In the genomic region with DNA sequence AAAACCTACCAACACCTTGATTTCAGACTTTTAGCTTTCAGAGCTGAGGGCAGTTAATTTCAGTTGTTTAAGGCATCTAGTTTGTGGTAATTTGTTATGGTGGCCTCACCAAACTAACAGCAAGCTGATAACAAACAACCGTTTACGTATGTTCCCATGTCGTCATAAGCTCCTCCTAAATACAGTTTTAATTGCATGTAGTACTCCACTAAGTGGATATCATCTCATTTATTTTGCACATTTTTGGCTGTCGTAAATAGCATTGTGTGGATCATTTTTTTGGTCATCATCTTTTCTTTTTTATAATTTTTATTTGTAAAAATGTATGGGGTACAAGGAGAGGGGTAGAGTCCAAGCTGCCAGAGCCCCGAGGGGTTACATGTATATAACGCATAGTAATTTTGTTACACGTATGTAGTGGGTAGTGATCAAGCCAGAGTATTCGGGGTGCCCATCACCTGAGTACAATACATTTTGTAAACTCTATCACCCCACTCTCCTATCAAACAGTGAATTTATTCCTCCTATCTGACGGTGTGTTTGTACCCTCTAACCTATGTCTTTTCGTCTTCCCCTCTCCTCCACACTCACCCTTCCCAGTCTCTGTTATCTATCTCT, we compare ENCODE assay signal across 37 cellular contexts.
DNase-seq lines count a peak whose midpoint lies in the region; ATAC-seq, FAIRE-seq and TF ChIP-seq lines count a peak whose summit lies in the region.
"Had no signal": no experiment of that assay in that cellular context is flagged by ENCODE, and none has a peak within 500 bp of the region (broad histone marks: within the 10 kb centered on the region; RNA-seq: fewer than 3 reads in every experiment).

No MANE protein-coding gene starts in this region.

- peaks cover 1% of the 10 kb centered on the region; the same call in 1 of the 3 replicates for H3K4me1 Mint-ChIP-seq in GM23338
- H3K4me1 Mint-ChIP-seq: B cell; CD14-positive monocyte; CD4-positive, alpha-beta memory T cell; CD4-positive, CD25-positive, alpha-beta regulatory T cell; CD8-positive, alpha-beta memory T cell had no signal

- H4K5ac ChIP-seq in mesendoderm (ENCODE audit: low read length), result no peak overlapping the region

- no peak for TF ChIP-seq RAD21 in HepG2 (CRISPR knock-in tag; IDR thresholded peaks at IDR 0.05)

- H3K27me3 ChIP-seq in HepG2 (ENCODE audit: control insufficient read depth in 1 of 2, insufficient read depth in 2 of 2, low read length in 2 of 2), result no peaks in the 10 kb centered on the region
- no peaks in the 10 kb centered on the region for H3K27me3 ChIP-seq in right lobe of liver
- H3K27me3 ChIP-seq in GM23338 (ENCODE audit: insufficient read depth), result no peaks in the 10 kb centered on the region
- no peaks in the 10 kb centered on the region for H3K27me3 ChIP-seq in mesendoderm (ENCODE audit: insufficient read depth, low read length, poor library complexity)
- peaks cover 0 to under 1% (median 0%) of the 10 kb centered on the region in 3 donors for H3K27me3 ChIP-seq in psoas muscle (ENCODE audit: insufficient read depth in 3 of 3, low read length in 2 of 3)
- H3K27me3 ChIP-seq: BE2C; BLaER1; BLaER1 treated with 17β-estradiol and CSF1 and Interleukin-3, amounts not matched to agents 10 nM and 100 nM had no signal

- H3K23ac ChIP-seq in mesendoderm (ENCODE audit: low read length), result peak overlapping the region; percentile 24

- no peak for FAIRE-seq in HepG2 (lab: Jason Lieb, UNC)
- FAIRE-seq: A204.1, A549, D721Med had no signal

- no peak overlapping the region for H2AK5ac ChIP-seq in mesendoderm (ENCODE audit: low read length)

- TF ChIP-seq EP300 in HepG2 (IDR thresholded peaks at IDR 0.05; ENCODE audit: low read depth in 2 of 2, low read length in 2 of 2), result no peak
- TF ChIP-seq EP300 in HepG2 (CRISPR knock-in tag; IDR thresholded peaks at IDR 0.05; ENCODE audit: borderline replicate concordance), result no peak

- peaks cover 5% of the 10 kb centered on the region; the same call in 1 of the 3 replicates for H3K36me3 Mint-ChIP-seq in GM23338 (ENCODE audit: low read depth)
- H3K36me3 Mint-ChIP-seq: CD14-positive monocyte; CD4-positive, CD25-positive, alpha-beta regulatory T cell; CD8-positive, alpha-beta memory T cell; CD8-positive, alpha-beta T cell had no signal

- H3K27me3 Mint-ChIP-seq in GM23338 (ENCODE audit: insufficient read depth, low read depth, poor library complexity), result no peaks in the 10 kb centered on the region
- H3K27me3 Mint-ChIP-seq: CD4-positive, CD25-positive, alpha-beta regulatory T cell had no signal

- H3K4me1 ChIP-seq in HepG2 (ENCODE audit: insufficient read depth, low read length), result no peaks in the 10 kb centered on the region
- H3K4me1 ChIP-seq in right lobe of liver, result no peaks in the 10 kb centered on the region
- no peaks in the 10 kb centered on the region for H3K4me1 ChIP-seq in GM23338 (ENCODE audit: insufficient read depth)
- H3K4me1 ChIP-seq in mesendoderm (ENCODE audit: control insufficient read depth, low read depth, low read length), result no peaks in the 10 kb centered on the region
- H3K4me1 ChIP-seq in psoas muscle, result no peaks in the 10 kb centered on the region
- H3K4me1 ChIP-seq: A549; BE2C; BLaER1; BLaER1 treated with 17β-estradiol and CSF1 and Interleukin-3, amounts not matched to agents 10 nM and 100 nM; Caco-2 had no signal

- no peak for ATAC-seq in HepG2
- no peak for ATAC-seq in right lobe of liver
- no peak for ATAC-seq in GM23338
- ATAC-seq in psoas muscle, result no peak
- ATAC-seq: A549; CD8-positive, alpha-beta T cell had no signal

- 35% methylated on average over 10 of the region's 10 CpGs for WGBS in HepG2 (ENCODE audit: low lambda C conversion rate)
- 87% methylated on average over 9 of the region's 10 CpGs for WGBS in right lobe of liver (ENCODE audit: insufficient coverage, low coverage, low lambda C conversion rate, missing lambda C conversion rate)
- no CpG with 5 or more reads among the region's 10 CpGs for WGBS in mesendoderm (ENCODE audit: extremely low coverage, insufficient coverage, low lambda C conversion rate)
- WGBS in psoas muscle, 3 donors, result 93 to 94% (median 94%) methylated on average over 10 of the region's 10 CpGs

- in situ Hi-C loops in HepG2 (cut with HindIII; ENCODE audit: extremely low pct_ligation_motif_present, low pct_unique_long_range_greater_than_20kb), result no loop called here

- no peak for DNase-seq in HepG2 (ENCODE audit: low spot score)
- DNase-seq in right lobe of liver, result no peak
- DNase-seq in GM23338 (ENCODE audit: low spot score), result no peak
- peak; percentile 94 for DNase-seq in SK-N-DZ (ENCODE audit: low spot score)
- no peak for DNase-seq in mesendoderm
- no peak for DNase-seq in UCSD-AML1 (lab: John Stamatoyannopoulos, UW; ENCODE audit: unreplicated experiment)
- DNase-seq in D341Med (ENCODE audit: low spot score), result no peak
- no peak for DNase-seq in psoas muscle
- DNase-seq: 8988T; ACHN; AML-193; BE2C; C1 segment of cervical spinal cord; Caco-2; Calu3; CD4-positive, alpha-beta memory T cell; CD4-positive, alpha-beta T cell; CD4-positive, CD25-positive, alpha-beta regulatory T cell; CD8-positive, alpha-beta memory T cell; CD8-positive, alpha-beta T cell; COR-L47; DMS 273 treated with DMSO at 0.1 percent for 48 hours; DMS153; DMS53; DMS79; DMS79 treated with DMSO at 0.1 percent for 48 hours; DND-41; EL had no signal

- H3K9ac ChIP-seq in HepG2 (ENCODE audit: insufficient read depth, low read depth, low read length) (no peak overlapping the region), mesendoderm (ENCODE audit: low read length) (no peak overlapping the region)
- H3K9ac ChIP-seq: BLaER1; BLaER1 treated with 17β-estradiol and CSF1 and Interleukin-3, amounts not matched to agents 10 nM and 100 nM had no signal

- H3K56ac ChIP-seq in mesendoderm (ENCODE audit: low read length), result no peak overlapping the region

- no peak overlapping the region for H3K4me2 ChIP-seq in HepG2 (ENCODE audit: low read depth, low read length)
- H3K4me2 ChIP-seq in GM23338, result no peak overlapping the region
- no peak overlapping the region for H3K4me2 ChIP-seq in mesendoderm (ENCODE audit: low read length)
- H3K4me2 ChIP-seq: A549; BLaER1; BLaER1 treated with 17β-estradiol and CSF1 and Interleukin-3, amounts not matched to agents 10 nM and 100 nM had no signal

- H2BK15ac ChIP-seq in mesendoderm (replicated peaks; ENCODE audit: low read depth), result no peak overlapping the region

- H3K18ac ChIP-seq in mesendoderm (ENCODE audit: low read length), result no peak overlapping the region

- H3K4ac ChIP-seq in mesendoderm (ENCODE audit: low read depth, low read length), result no peak overlapping the region

- H3K79me2 ChIP-seq in HepG2 (ENCODE audit: insufficient read depth, low read length), result no peaks in the 10 kb centered on the region
- no peaks in the 10 kb centered on the region for H3K79me2 ChIP-seq in GM23338 (replicated peaks; ENCODE audit: insufficient read depth)
- H3K79me2 ChIP-seq in mesendoderm (ENCODE audit: control insufficient read depth, insufficient read depth, low read length), result no peaks in the 10 kb centered on the region

- POLR2A ChIA-PET in HepG2 (lab: Yijun Ruan, JAX), result no interaction called here

- H2AFZ ChIP-seq in HepG2 (ENCODE audit: low read length) (no peak overlapping the region), GM23338 (0 out of 2 replicates have a peak overlapping the region, but pooled peaks have one; percentile 47)

- H3K79me1 ChIP-seq in mesendoderm (ENCODE audit: low read length), result no peaks in the 10 kb centered on the region

- CTCF ChIA-PET in HepG2 (lab: Yijun Ruan, JAX; ENCODE audit: low intra/inter-chr PET ratio, low total read pairs), result no interaction called here

- H3K27ac ChIP-seq in HepG2 (ENCODE audit: extremely low read length, insufficient read depth, low read length) (no peak overlapping the region), right lobe of liver (no peak overlapping the region), GM23338 (ENCODE audit: low read depth) (no peak overlapping the region), mesendoderm (ENCODE audit: low read depth, low read length) (no peak overlapping the region), psoas muscle (no peak overlapping the region)
- H3K27ac ChIP-seq: 22Rv1; A549; BLaER1; BLaER1 treated with 17β-estradiol and CSF1 and Interleukin-3, amounts not matched to agents 10 nM and 100 nM; C4-2B had no signal

- TF ChIP-seq POLR2A in HepG2 (IDR thresholded peaks at IDR 0.05; ENCODE audit: insufficient read depth in 1 of 2, low read depth in 2 of 2, low read length in 2 of 2) (no peak), right lobe of liver (IDR thresholded peaks at IDR 0.05) (no peak)

- peaks cover 1% of the 10 kb centered on the region; the same call in 1 of the 2 replicates for H3K9me2 ChIP-seq in GM23338 (ENCODE audit: insufficient read depth)

- no peak overlapping the region for H2BK120ac ChIP-seq in mesendoderm (ENCODE audit: low read depth, low read length)

- H3K36me3 ChIP-seq in HepG2 (replicated peaks in 1 of 2; ENCODE audit: control insufficient read depth in 1 of 2, insufficient read depth in 2 of 2, low read length in 2 of 2) (no peaks in the 10 kb centered on the region), right lobe of liver (no peaks in the 10 kb centered on the region), GM23338 (ENCODE audit: insufficient read depth) (no peaks in the 10 kb centered on the region), mesendoderm (ENCODE audit: control insufficient read depth, insufficient read depth, low read length) (no peaks in the 10 kb centered on the region), psoas muscle (ENCODE audit: insufficient read depth in 1 of 2, low read depth in 1 of 2) (no peaks in the 10 kb centered on the region)
- H3K36me3 ChIP-seq: BE2C; BLaER1; BLaER1 treated with 17β-estradiol and CSF1 and Interleukin-3, amounts not matched to agents 10 nM and 100 nM had no signal

- H3K4me3 ChIP-seq in HepG2 (replicated peaks in 1 of 3; ENCODE audit: insufficient read depth in 1 of 3, low read depth in 2 of 3, low read length in 3 of 3) (no peak overlapping the region), right lobe of liver (no peak overlapping the region), GM23338 (no peak overlapping the region), mesendoderm (ENCODE audit: low read length) (no peak overlapping the region), psoas muscle (no peak overlapping the region)
- H3K4me3 ChIP-seq: A549; BLaER1; BLaER1 treated with 17β-estradiol and CSF1 and Interleukin-3, amounts not matched to agents 10 nM and 100 nM had no signal

- no peaks in the 10 kb centered on the region for H3K9me3 ChIP-seq in HepG2 (ENCODE audit: low read length)
- H3K9me3 ChIP-seq in right lobe of liver, result no peaks in the 10 kb centered on the region
- no peaks in the 10 kb centered on the region for H3K9me3 ChIP-seq in psoas muscle
- H3K9me3 ChIP-seq: A549, BE2C, BLaER1 had no signal

- BruUV-seq in HepG2 (replicated peaks; lab: Mats Ljungman, UMichigan), result no TSS peak

- H4K20me1 ChIP-seq in HepG2 (ENCODE audit: insufficient read depth, low read length) (no peaks in the 10 kb centered on the region), GM23338 (replicated peaks; ENCODE audit: insufficient read depth) (no peaks in the 10 kb centered on the region)
- H4K20me1 ChIP-seq: BLaER1; BLaER1 treated with 17β-estradiol and CSF1 and Interleukin-3, amounts not matched to agents 10 nM and 100 nM had no signal

- TF ChIP-seq CTCF in HepG2 (CRISPR knock-in tag; IDR thresholded peaks at IDR 0.05) (no peak), right lobe of liver (IDR thresholded peaks at IDR 0.05) (no peak), GM23338 (conservative IDR thresholded peaks at IDR 0.05; ENCODE audit: low read depth in 2 of 2) (no peak), psoas muscle (IDR thresholded peaks at IDR 0.05) (no peak)

- no peak overlapping the region for H4K8ac ChIP-seq in mesendoderm (ENCODE audit: low read depth, low read length)

- no peak overlapping the region for H3K4me3 Mint-ChIP-seq in GM23338
- H3K4me3 Mint-ChIP-seq: B cell; CD14-positive monocyte; CD4-positive, alpha-beta memory T cell; CD4-positive, alpha-beta T cell; CD4-positive, CD25-positive, alpha-beta regulatory T cell; CD8-positive, alpha-beta memory T cell; CD8-positive, alpha-beta T cell had no signal

- peaks cover 12% of the 10 kb centered on the region for H3K9me3 Mint-ChIP-seq in GM23338
- H3K9me3 Mint-ChIP-seq: CD8-positive, alpha-beta T cell had no signal

- no peak overlapping the region for H3K27ac Mint-ChIP-seq in GM23338
- H3K27ac Mint-ChIP-seq: B cell; CD14-positive monocyte; CD4-positive, alpha-beta memory T cell; CD4-positive, alpha-beta T cell; CD4-positive, CD25-positive, alpha-beta regulatory T cell; CD8-positive, alpha-beta memory T cell; CD8-positive, alpha-beta T cell had no signal

- H2BK5ac ChIP-seq in mesendoderm (ENCODE audit: low read length), result no peak overlapping the region

- intact Hi-C loops in HepG2 (cut with micrococcal nuclease; ENCODE audit: unreplicated experiment) (no loop called here), right lobe of liver (cut with DNase I) (no loop called here), psoas muscle (cut with DNase I) (no loop called here)

- no peaks in the 10 kb centered on the region for H3F3A ChIP-seq in GM23338 (replicated peaks; ENCODE audit: low read depth)
